Comparison of ENCODE assay signal across 1 cellular context in the genomic region with DNA sequence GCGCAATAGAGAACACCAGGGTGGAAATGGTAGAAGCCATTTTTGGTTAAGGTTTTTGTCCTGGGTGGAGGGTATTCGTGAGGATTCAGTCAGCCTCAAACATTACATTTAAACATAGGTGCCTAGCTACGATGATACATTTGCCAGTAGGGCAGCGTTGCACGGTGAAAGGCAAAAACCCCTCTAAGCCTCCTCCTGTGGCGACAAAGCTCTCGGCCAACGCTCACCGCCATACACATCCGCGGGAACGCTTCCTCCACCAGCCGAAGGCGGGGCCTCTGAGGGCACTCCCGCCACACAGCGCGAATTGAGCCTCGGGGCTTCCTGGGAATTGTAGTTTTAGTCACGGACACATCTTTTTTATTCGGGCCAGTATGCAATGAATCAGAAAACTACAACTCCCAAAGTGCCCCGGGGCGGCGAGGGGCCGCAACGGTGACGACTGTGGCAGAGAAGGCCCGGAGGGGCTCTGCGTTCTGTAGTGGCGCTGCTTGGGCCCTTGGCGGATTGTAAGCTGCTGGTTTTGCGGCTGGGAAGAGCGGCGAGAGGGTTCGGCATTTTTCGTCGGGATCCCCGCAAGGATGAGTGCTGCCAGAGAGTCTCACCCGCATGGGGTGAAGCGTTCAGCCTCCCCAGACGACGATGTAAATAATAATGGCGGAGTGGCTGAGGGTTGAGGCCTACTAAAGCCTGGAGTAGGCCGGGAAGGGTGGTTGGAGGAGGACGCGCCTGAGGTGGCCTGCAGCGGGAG.
TF ChIP-seq lines count a peak whose summit lies in the region.

A gene (plus strand): TSS at position 450 of the 751 bp plus-strand sequence. CDS start 132 bp downstream, at position 582.

TF ChIP-seq in GM12878, 131 proteins besides CTCF, POLR2A, EP300 and RAD21 (continued from another document and continues in another):
- TF ChIP-seq, protein P1, sequence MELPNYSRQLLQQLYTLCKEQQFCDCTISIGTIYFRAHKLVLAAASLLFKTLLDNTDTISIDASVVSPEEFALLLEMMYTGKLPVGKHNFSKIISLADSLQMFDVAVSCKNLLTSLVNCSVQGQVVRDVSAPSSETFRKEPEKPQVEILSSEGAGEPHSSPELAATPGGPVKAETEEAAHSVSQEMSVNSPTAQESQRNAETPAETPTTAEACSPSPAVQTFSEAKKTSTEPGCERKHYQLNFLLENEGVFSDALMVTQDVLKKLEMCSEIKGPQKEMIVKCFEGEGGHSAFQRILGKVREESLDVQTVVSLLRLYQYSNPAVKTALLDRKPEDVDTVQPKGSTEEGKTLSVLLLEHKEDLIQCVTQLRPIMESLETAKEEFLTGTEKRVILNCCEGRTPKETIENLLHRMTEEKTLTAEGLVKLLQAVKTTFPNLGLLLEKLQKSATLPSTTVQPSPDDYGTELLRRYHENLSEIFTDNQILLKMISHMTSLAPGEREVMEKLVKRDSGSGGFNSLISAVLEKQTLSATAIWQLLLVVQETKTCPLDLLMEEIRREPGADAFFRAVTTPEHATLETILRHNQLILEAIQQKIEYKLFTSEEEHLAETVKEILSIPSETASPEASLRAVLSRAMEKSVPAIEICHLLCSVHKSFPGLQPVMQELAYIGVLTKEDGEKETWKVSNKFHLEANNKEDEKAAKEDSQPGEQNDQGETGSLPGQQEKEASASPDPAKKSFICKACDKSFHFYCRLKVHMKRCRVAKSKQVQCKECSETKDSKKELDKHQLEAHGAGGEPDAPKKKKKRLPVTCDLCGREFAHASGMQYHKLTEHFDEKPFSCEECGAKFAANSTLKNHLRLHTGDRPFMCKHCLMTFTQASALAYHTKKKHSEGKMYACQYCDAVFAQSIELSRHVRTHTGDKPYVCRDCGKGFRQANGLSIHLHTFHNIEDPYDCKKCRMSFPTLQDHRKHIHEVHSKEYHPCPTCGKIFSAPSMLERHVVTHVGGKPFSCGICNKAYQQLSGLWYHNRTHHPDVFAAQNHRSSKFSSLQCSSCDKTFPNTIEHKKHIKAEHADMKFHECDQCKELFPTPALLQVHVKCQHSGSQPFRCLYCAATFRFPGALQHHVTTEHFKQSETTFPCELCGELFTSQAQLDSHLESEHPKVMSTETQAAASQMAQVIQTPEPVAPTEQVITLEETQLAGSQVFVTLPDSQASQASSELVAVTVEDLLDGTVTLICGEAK (IDR thresholded peaks at IDR 0.05; ENCODE audit: borderline replicate concordance): peak; percentile 42; the same call in 1 of the 2 replicates
- peak; percentile 93 for TF ChIP-seq YY1 (IDR thresholded peaks at IDR 0.05; ENCODE audit: low read depth, low read length)
- TF ChIP-seq, protein P2, sequence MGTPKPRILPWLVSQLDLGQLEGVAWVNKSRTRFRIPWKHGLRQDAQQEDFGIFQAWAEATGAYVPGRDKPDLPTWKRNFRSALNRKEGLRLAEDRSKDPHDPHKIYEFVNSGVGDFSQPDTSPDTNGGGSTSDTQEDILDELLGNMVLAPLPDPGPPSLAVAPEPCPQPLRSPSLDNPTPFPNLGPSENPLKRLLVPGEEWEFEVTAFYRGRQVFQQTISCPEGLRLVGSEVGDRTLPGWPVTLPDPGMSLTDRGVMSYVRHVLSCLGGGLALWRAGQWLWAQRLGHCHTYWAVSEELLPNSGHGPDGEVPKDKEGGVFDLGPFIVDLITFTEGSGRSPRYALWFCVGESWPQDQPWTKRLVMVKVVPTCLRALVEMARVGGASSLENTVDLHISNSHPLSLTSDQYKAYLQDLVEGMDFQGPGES (IDR thresholded peaks at IDR 0.05): 0 out of 2 replicates have a peak, but pooled peaks have one; percentile 14
- 0 out of 2 replicates have a peak, but pooled peaks have one; percentile 12 for TF ChIP-seq SPI1 (IDR thresholded peaks at IDR 0.05; ENCODE audit: borderline replicate concordance, insufficient read depth, low read depth, low read length)
- 0 out of 3 replicates have a peak, but pooled peaks of 1 of the 2 experiments have one; percentile 9 for TF ChIP-seq EGR1 (IDR thresholded peaks at IDR 0.05; ENCODE audit: borderline replicate concordance in 1 of 2, low read depth in 2 of 2, low read length in 2 of 2)
- TF ChIP-seq, protein P3, sequence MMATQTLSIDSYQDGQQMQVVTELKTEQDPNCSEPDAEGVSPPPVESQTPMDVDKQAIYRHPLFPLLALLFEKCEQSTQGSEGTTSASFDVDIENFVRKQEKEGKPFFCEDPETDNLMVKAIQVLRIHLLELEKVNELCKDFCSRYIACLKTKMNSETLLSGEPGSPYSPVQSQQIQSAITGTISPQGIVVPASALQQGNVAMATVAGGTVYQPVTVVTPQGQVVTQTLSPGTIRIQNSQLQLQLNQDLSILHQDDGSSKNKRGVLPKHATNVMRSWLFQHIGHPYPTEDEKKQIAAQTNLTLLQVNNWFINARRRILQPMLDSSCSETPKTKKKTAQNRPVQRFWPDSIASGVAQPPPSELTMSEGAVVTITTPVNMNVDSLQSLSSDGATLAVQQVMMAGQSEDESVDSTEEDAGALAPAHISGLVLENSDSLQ (IDR thresholded peaks at IDR 0.05): 0 out of 2 replicates have a peak, but pooled peaks have one; percentile 19
- peak; percentile 91 for TF ChIP-seq TARDBP (IDR thresholded peaks at IDR 0.05; ENCODE audit: borderline replicate concordance)
- TF ChIP-seq BHLHE40 (IDR thresholded peaks at IDR 0.05; ENCODE audit: borderline replicate concordance in 1 of 2, low read depth in 2 of 2, low read length in 1 of 2): 0 out of 4 replicates have a peak, but pooled peaks have one; percentile 3 to 14
- TF ChIP-seq, protein P4, sequence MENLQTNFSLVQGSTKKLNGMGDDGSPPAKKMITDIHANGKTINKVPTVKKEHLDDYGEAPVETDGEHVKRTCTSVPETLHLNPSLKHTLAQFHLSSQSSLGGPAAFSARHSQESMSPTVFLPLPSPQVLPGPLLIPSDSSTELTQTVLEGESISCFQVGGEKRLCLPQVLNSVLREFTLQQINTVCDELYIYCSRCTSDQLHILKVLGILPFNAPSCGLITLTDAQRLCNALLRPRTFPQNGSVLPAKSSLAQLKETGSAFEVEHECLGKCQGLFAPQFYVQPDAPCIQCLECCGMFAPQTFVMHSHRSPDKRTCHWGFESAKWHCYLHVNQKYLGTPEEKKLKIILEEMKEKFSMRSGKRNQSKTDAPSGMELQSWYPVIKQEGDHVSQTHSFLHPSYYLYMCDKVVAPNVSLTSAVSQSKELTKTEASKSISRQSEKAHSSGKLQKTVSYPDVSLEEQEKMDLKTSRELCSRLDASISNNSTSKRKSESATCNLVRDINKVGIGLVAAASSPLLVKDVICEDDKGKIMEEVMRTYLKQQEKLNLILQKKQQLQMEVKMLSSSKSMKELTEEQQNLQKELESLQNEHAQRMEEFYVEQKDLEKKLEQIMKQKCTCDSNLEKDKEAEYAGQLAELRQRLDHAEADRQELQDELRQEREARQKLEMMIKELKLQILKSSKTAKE (IDR thresholded peaks at IDR 0.05; ENCODE audit: low read depth, poor library complexity, severe bottlenecking): peak; percentile 32
- TF ChIP-seq, protein P5, sequence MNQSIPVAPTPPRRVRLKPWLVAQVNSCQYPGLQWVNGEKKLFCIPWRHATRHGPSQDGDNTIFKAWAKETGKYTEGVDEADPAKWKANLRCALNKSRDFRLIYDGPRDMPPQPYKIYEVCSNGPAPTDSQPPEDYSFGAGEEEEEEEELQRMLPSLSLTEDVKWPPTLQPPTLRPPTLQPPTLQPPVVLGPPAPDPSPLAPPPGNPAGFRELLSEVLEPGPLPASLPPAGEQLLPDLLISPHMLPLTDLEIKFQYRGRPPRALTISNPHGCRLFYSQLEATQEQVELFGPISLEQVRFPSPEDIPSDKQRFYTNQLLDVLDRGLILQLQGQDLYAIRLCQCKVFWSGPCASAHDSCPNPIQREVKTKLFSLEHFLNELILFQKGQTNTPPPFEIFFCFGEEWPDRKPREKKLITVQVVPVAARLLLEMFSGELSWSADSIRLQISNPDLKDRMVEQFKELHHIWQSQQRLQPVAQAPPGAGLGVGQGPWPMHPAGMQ (IDR thresholded peaks at IDR 0.05; ENCODE audit: borderline replicate concordance): no peak
- 0 out of 2 replicates have a peak, but pooled peaks have one; percentile 12 for TF ChIP-seq ESRRA (IDR thresholded peaks at IDR 0.05; ENCODE audit: low read length)
- TF ChIP-seq HCFC1 (IDR thresholded peaks at IDR 0.05; ENCODE audit: low read length): peak; percentile 96
- TF ChIP-seq SMAD5 (IDR thresholded peaks at IDR 0.05; ENCODE audit: low read depth): peak; percentile 86
- TF ChIP-seq PML (IDR thresholded peaks at IDR 0.05; ENCODE audit: low read length): peak; percentile 96
- TF ChIP-seq, protein P6, sequence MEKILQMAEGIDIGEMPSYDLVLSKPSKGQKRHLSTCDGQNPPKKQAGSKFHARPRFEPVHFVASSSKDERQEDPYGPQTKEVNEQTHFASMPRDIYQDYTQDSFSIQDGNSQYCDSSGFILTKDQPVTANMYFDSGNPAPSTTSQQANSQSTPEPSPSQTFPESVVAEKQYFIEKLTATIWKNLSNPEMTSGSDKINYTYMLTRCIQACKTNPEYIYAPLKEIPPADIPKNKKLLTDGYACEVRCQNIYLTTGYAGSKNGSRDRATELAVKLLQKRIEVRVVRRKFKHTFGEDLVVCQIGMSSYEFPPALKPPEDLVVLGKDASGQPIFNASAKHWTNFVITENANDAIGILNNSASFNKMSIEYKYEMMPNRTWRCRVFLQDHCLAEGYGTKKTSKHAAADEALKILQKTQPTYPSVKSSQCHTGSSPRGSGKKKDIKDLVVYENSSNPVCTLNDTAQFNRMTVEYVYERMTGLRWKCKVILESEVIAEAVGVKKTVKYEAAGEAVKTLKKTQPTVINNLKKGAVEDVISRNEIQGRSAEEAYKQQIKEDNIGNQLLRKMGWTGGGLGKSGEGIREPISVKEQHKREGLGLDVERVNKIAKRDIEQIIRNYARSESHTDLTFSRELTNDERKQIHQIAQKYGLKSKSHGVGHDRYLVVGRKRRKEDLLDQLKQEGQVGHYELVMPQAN (conservative IDR thresholded peaks at IDR 0.05): peak; percentile 29; the same call in 1 of the 2 replicates
- TF ChIP-seq, protein P7, sequence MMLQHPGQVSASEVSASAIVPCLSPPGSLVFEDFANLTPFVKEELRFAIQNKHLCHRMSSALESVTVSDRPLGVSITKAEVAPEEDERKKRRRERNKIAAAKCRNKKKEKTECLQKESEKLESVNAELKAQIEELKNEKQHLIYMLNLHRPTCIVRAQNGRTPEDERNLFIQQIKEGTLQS (IDR thresholded peaks at IDR 0.05; ENCODE audit: borderline replicate concordance, extremely low read depth, low read depth, low read length): peak; percentile 30; the same call in 1 of the 2 replicates
- TF ChIP-seq, protein P8, sequence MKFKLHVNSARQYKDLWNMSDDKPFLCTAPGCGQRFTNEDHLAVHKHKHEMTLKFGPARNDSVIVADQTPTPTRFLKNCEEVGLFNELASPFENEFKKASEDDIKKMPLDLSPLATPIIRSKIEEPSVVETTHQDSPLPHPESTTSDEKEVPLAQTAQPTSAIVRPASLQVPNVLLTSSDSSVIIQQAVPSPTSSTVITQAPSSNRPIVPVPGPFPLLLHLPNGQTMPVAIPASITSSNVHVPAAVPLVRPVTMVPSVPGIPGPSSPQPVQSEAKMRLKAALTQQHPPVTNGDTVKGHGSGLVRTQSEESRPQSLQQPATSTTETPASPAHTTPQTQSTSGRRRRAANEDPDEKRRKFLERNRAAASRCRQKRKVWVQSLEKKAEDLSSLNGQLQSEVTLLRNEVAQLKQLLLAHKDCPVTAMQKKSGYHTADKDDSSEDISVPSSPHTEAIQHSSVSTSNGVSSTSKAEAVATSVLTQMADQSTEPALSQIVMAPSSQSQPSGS (IDR thresholded peaks at IDR 0.05; ENCODE audit: low read length): peak; percentile 24; the same call in 1 of the 2 replicates
- TF ChIP-seq, protein P9, sequence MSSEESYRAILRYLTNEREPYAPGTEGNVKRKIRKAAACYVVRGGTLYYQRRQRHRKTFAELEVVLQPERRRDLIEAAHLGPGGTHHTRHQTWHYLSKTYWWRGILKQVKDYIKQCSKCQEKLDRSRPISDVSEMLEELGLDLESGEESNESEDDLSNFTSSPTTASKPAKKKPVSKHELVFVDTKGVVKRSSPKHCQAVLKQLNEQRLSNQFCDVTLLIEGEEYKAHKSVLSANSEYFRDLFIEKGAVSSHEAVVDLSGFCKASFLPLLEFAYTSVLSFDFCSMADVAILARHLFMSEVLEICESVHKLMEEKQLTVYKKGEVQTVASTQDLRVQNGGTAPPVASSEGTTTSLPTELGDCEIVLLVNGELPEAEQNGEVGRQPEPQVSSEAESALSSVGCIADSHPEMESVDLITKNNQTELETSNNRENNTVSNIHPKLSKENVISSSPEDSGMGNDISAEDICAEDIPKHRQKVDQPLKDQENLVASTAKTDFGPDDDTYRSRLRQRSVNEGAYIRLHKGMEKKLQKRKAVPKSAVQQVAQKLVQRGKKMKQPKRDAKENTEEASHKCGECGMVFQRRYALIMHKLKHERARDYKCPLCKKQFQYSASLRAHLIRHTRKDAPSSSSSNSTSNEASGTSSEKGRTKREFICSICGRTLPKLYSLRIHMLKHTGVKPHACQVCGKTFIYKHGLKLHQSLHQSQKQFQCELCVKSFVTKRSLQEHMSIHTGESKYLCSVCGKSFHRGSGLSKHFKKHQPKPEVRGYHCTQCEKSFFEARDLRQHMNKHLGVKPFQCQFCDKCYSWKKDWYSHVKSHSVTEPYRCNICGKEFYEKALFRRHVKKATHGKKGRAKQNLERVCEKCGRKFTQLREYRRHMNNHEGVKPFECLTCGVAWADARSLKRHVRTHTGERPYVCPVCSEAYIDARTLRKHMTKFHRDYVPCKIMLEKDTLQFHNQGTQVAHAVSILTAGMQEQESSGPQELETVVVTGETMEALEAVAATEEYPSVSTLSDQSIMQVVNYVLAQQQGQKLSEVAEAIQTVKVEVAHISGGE (CRISPR knock-in tag; IDR thresholded peaks at IDR 0.05): no peak
- TF ChIP-seq CHD1 (IDR thresholded peaks at IDR 0.05; ENCODE audit: low read depth, low read length): peak; percentile 71; the same call in 1 of the 2 replicates
- TF ChIP-seq, protein P10, sequence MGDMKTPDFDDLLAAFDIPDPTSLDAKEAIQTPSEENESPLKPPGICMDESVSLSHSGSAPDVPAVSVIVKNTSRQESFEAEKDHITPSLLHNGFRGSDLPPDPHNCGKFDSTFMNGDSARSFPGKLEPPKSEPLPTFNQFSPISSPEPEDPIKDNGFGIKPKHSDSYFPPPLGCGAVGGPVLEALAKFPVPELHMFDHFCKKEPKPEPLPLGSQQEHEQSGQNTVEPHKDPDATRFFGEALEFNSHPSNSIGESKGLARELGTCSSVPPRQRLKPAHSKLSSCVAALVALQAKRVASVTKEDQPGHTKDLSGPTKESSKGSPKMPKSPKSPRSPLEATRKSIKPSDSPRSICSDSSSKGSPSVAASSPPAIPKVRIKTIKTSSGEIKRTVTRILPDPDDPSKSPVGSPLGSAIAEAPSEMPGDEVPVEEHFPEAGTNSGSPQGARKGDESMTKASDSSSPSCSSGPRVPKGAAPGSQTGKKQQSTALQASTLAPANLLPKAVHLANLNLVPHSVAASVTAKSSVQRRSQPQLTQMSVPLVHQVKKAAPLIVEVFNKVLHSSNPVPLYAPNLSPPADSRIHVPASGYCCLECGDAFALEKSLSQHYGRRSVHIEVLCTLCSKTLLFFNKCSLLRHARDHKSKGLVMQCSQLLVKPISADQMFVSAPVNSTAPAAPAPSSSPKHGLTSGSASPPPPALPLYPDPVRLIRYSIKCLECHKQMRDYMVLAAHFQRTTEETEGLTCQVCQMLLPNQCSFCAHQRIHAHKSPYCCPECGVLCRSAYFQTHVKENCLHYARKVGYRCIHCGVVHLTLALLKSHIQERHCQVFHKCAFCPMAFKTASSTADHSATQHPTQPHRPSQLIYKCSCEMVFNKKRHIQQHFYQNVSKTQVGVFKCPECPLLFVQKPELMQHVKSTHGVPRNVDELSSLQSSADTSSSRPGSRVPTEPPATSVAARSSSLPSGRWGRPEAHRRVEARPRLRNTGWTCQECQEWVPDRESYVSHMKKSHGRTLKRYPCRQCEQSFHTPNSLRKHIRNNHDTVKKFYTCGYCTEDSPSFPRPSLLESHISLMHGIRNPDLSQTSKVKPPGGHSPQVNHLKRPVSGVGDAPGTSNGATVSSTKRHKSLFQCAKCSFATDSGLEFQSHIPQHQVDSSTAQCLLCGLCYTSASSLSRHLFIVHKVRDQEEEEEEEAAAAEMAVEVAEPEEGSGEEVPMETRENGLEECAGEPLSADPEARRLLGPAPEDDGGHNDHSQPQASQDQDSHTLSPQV (IDR thresholded peaks at IDR 0.05): no peak
- TF ChIP-seq SMARCA5 (IDR thresholded peaks at IDR 0.05): 0 out of 2 replicates have a peak, but pooled peaks have one; percentile 38
- peak; percentile 50 for TF ChIP-seq RELA (IDR thresholded peaks at IDR 0.05; ENCODE audit: borderline replicate concordance, partially characterized antibody)
- peak; percentile 54; the same call in 1 of the 2 replicates for TF ChIP-seq ZBED1 (IDR thresholded peaks at IDR 0.05; ENCODE audit: borderline replicate concordance)
